15 cellular contexts compared by ENCODE assay signal in the genomic region with DNA sequence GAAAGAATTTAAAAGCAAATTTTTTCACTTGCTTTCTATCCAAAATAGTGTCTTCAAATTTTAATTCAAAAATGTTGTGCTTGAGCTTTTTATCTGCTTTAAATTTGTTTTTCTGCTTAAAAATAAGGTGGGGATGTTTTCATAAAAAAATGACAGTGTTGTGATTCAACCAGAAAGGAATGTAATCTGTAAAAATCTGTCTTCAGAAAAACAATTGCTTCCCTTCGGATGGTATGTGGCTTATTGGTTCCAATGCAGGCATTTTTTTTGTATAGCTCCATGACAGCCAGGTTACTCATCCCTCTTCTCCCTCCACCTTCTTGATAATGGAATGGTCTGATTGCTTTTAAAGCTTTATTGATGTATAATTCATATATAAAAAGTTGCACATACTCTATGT.
A peak's percentile ranks its signal among the peaks of the same experiment; 100 is the strongest.
DNase-seq lines count a peak whose midpoint lies in the region; ATAC-seq, FAIRE-seq and TF ChIP-seq lines count a peak whose summit lies in the region.
"Had no signal": no experiment of that assay in that cellular context is flagged by ENCODE, and none has a peak within 500 bp of the region (broad histone marks: within the 10 kb centered on the region; RNA-seq: fewer than 3 reads in every experiment).

No MANE protein-coding gene starts in this region.

- intact Hi-C loops in lower leg skin (cut with DNase I; ENCODE audit: low total_unique reads): no loop called here

- TF ChIP-seq POLR2A in H54 (IDR thresholded peaks at IDR 0.05; ENCODE audit: low read depth, low read length) (no peak), lower leg skin (IDR thresholded peaks at IDR 0.05) (no peak)

- ATAC-seq in SK-N-SH treated with all-trans-retinoic acid at 6 μM for 48 hours: peak; percentile 84

- DNase-seq in H54 (ENCODE audit: insufficient read length, low spot score) (peak; percentile 12), fibroblast of pulmonary artery (ENCODE audit: low read depth) (peak; percentile 58), stromal cell of bone marrow (ENCODE audit: low read depth) (peak; percentile 3), lower leg skin (ENCODE audit: low spot score in 2 of 2) (no peak), T-helper 1 cell (no peak)
- no peak for DNase-seq in activated naive CD4-positive, alpha-beta T cell treated with Interleukin-2 at 50 U/mL for 16 hours
- DNase-seq: activated B cell treated with CpG ODN at 0.5 μM for 24 hours; activated CD8-positive, alpha-beta memory T cell treated with anti-CD3 and anti-CD28 coated beads for 24 hours; CD4-positive, alpha-beta memory T cell; esophagus squamous epithelium; lower lobe of right lung; NCI-H2081 treated with DMSO at 0.1 percent for 48 hours; NCI-H774 had no signal

- TF ChIP-seq CTCF in fibroblast of pulmonary artery (IDR thresholded peaks at IDR 0.05; ENCODE audit: low read length, missing control alignments) (no peak), lower leg skin (IDR thresholded peaks at IDR 0.05) (no peak)

- H3K4me3 ChIP-seq in fibroblast of pulmonary artery (replicated peaks; ENCODE audit: low read depth, low read length): no peak overlapping the region
- no peak overlapping the region for H3K4me3 ChIP-seq in lower leg skin (ENCODE audit: low read depth, poor library complexity, severe bottlenecking)
- H3K4me3 ChIP-seq: ascending aorta, esophagus squamous epithelium, lower lobe of right lung had no signal

- WGBS in lower leg skin, 2 donors: 26% methylated on average over 1 of the region's 1 CpG

- peak; percentile 87 for FAIRE-seq in H54 (lab: Jason Lieb, UNC)

TF ChIP-seq in SK-N-SH treated with all-trans-retinoic acid at 6 μM for 48 hours, 23 proteins besides CTCF, POLR2A, EP300 and RAD21:
- peak; percentile 53; the same call in 1 of the 2 replicates for TF ChIP-seq ISL1 (CRISPR knock-in tag; IDR thresholded peaks at IDR 0.05)
- no peak for TF ChIP-seq ESRRG (CRISPR knock-in tag; IDR thresholded peaks at IDR 0.05)

Comparison
In these comparisons a context has a peak if more than half of its experiments do, and no peak if none do; other contexts are left out.
1. DNase-seq: peak in H54 (single experiment), fibroblast of pulmonary artery (single experiment) and stromal cell of bone marrow (single experiment); none in lower leg skin (0 of 2), T-helper 1 cell (0 of 5) and activated naive CD4-positive, alpha-beta T cell treated with Interleukin-2 at 50 U/mL for 16 hours (single experiment).